In the genomic region with DNA sequence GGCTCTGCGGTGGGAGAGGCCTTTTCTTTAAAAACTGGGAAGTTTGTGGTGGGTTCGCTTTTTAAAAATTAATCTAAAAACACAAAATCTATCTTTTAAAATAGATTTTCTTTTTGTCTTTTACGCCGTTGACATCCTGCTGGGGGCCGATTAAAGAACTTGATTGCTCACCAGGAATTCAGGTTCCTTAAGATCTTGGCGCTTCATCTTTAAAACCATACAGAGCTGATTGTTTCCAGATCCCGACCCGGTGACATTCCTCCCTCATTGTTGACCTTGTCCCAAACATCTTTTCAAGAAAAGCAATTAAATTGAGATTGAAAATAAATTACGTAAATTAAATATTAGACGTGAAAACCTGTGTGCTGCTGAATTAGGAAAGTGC, we compare ENCODE assay signal across 1 cellular context.
TF ChIP-seq lines count a peak whose summit lies in the region.

No MANE protein-coding gene starts in this region.

TF ChIP-seq in GM23338, 12 proteins besides CTCF, POLR2A, EP300 and RAD21 (continued from another document):
- no peak for TF ChIP-seq ZNF462 (CRISPR knock-in tag; IDR thresholded peaks at IDR 0.05)
- TF ChIP-seq POLR2AphosphoS5 (IDR thresholded peaks at IDR 0.05; ENCODE audit: low read depth), result no peak
- no peak for TF ChIP-seq JUNB (IDR thresholded peaks at IDR 0.05; ENCODE audit: unreplicated experiment)
- TF ChIP-seq CREB1 (CRISPR knock-in tag; IDR thresholded peaks at IDR 0.05; ENCODE audit: low read depth), result no peak
- TF ChIP-seq EZH2phosphoT487 (IDR thresholded peaks at IDR 0.05; ENCODE audit: unreplicated experiment), result no peak
- TF ChIP-seq EZH2 (IDR thresholded peaks at IDR 0.05; ENCODE audit: low read depth, unreplicated experiment), result no peak
- TF ChIP-seq, protein P1, sequence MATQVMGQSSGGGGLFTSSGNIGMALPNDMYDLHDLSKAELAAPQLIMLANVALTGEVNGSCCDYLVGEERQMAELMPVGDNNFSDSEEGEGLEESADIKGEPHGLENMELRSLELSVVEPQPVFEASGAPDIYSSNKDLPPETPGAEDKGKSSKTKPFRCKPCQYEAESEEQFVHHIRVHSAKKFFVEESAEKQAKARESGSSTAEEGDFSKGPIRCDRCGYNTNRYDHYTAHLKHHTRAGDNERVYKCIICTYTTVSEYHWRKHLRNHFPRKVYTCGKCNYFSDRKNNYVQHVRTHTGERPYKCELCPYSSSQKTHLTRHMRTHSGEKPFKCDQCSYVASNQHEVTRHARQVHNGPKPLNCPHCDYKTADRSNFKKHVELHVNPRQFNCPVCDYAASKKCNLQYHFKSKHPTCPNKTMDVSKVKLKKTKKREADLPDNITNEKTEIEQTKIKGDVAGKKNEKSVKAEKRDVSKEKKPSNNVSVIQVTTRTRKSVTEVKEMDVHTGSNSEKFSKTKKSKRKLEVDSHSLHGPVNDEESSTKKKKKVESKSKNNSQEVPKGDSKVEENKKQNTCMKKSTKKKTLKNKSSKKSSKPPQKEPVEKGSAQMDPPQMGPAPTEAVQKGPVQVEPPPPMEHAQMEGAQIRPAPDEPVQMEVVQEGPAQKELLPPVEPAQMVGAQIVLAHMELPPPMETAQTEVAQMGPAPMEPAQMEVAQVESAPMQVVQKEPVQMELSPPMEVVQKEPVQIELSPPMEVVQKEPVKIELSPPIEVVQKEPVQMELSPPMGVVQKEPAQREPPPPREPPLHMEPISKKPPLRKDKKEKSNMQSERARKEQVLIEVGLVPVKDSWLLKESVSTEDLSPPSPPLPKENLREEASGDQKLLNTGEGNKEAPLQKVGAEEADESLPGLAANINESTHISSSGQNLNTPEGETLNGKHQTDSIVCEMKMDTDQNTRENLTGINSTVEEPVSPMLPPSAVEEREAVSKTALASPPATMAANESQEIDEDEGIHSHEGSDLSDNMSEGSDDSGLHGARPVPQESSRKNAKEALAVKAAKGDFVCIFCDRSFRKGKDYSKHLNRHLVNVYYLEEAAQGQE (IDR thresholded peaks at IDR 0.05; ENCODE audit: unreplicated experiment), result no peak
